ENCODE assay signal across 16 cellular contexts in the genomic region with DNA sequence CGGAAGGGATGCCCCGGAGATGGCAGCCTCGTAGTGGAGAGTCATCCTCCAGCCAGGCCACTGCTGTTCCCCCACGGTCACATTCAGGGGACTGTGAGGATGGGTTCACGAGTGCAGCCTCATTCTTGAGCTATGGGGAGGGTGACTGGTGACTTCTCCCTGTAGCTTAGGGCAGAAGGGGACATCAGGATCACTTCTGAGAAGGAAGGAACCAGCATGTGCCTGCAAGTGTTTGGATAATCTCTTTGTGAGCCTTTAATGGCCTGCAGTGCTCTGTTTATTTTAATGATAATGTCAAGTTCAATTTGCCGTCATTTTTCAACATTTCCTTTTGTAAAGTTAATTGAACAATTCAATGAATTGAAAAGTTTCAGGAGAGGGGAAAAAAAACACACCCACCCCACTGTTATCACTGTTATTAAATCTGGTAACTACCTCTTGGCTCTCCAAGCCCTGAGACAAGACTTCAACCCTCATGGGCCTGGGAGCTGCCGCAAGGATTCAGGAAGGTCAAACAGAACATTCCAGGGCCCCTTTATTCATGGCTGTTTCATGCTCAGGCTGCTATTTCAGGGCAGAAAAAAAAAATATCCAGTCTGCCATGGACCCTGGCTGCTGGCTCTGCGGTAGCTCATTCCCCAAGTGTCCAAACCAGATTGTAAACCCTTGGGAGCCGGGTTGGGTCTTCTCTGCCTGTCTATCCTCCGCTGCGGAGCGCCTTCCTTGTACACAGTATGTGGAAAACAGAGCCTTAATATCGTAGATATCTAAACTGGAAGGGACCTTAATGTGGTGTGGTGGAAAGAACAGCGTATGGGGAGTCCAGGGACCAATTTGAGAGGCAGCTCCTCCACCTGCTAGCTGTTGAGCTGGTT.
DNase-seq lines count a peak whose midpoint lies in the region; ATAC-seq, FAIRE-seq and TF ChIP-seq lines count a peak whose summit lies in the region.
"Had no signal": no experiment of that assay in that cellular context is flagged by ENCODE, and none has a peak within 500 bp of the region (broad histone marks: within the 10 kb centered on the region; RNA-seq: fewer than 3 reads in every experiment).

No MANE protein-coding gene starts in this region.

- peak overlapping the region; percentile 35 for H3K4me3 Mint-ChIP-seq in nephron progenitor cell

- TF ChIP-seq RAD21 in liver (IDR thresholded peaks at IDR 0.05) = no peak
- TF ChIP-seq RAD21 in HepG2 (CRISPR knock-in tag; IDR thresholded peaks at IDR 0.05) = no peak
- no peak for TF ChIP-seq RAD21 in GM12878 (IDR thresholded peaks at IDR 0.05; ENCODE audit: insufficient read depth, low read depth, low read length)

- H2AFZ ChIP-seq in HepG2 (ENCODE audit: low read length) = no peak overlapping the region
- no peak overlapping the region for H2AFZ ChIP-seq in GM12878 (ENCODE audit: control insufficient read depth, low read depth, low read length)

- SMC1A ChIA-PET in GM12878 (lab: Charles Lee; ENCODE audit: uncharacterized antibody, unreplicated experiment) = interaction anchor here (1.1 to 2.4 kb wide), 3 partner anchors 11 to 197 kb away, joined by 3 to 10 read pairs (median 4); no protein-coding TSS in a partner anchor

- TF ChIP-seq POLR2A in HepG2 (IDR thresholded peaks at IDR 0.05; ENCODE audit: insufficient read depth in 1 of 2, low read depth in 2 of 2, low read length in 2 of 2) (no peak), GM12878 (IDR thresholded peaks at IDR 0.05; ENCODE audit: low read depth, low read length) (no peak)

- no peaks in the 10 kb centered on the region for H3K79me2 ChIP-seq in HepG2 (ENCODE audit: insufficient read depth, low read length)
- H3K79me2 ChIP-seq in GM12878 (ENCODE audit: control insufficient read depth, insufficient read depth, low read length) = no peaks in the 10 kb centered on the region

- no peak for FAIRE-seq in HepG2 (lab: Jason Lieb, UNC)
- peak; percentile 38 for FAIRE-seq in GM12878 (lab: Jason Lieb, UNC)
- FAIRE-seq: A549, GM12892 had no signal

- in situ Hi-C loops in HepG2 (cut with HindIII; ENCODE audit: extremely low pct_ligation_motif_present, low pct_unique_long_range_greater_than_20kb) (no loop called here), GM12878 (cut with MboI) (no loop called here)

- H3K9me3 Mint-ChIP-seq in nephron progenitor cell = no peaks in the 10 kb centered on the region

- peak overlapping the region; percentile 68 for H3K27ac Mint-ChIP-seq in nephron progenitor cell

- WGBS in liver = 85% methylated on average over 12 of the region's 14 CpGs
- WGBS in HepG2 (ENCODE audit: low lambda C conversion rate) = 36% methylated on average over 10 of the region's 14 CpGs
- 39% methylated on average over 11 of the region's 14 CpGs for WGBS in GM12878 (ENCODE audit: insufficient coverage, insufficient replicate concordance, low lambda C conversion rate, missing lambda C conversion rate)

- no peaks in the 10 kb centered on the region for H3K27me3 ChIP-seq in liver (ENCODE audit: control insufficient read depth in 4 of 4, insufficient read depth in 4 of 4, low read length in 3 of 4)
- H3K27me3 ChIP-seq in HepG2 (ENCODE audit: control insufficient read depth in 1 of 2, insufficient read depth in 2 of 2, low read length in 2 of 2) = peaks cover 2 to 25% of the 10 kb centered on the region in 2 experiments; a peak in 3 of 5 replicates
- 0 out of 4 replicates have a peak, but pooled peaks cover 0 to 2% of the 10 kb centered on the region in 2 experiments for H3K27me3 ChIP-seq in GM12878 (replicated peaks in 1 of 2; ENCODE audit: control insufficient read depth in 2 of 2, insufficient read depth in 2 of 2, low read length in 1 of 2)

- H3K4me1 ChIP-seq in liver (ENCODE audit: control insufficient read depth in 4 of 4, insufficient read depth in 4 of 4, low read length in 3 of 4) (no peaks in the 10 kb centered on the region), HepG2 (ENCODE audit: insufficient read depth, low read length) (no peaks in the 10 kb centered on the region), GM12878 (ENCODE audit: control insufficient read depth, insufficient read depth, low read length) (peaks cover 9% of the 10 kb centered on the region)
- H3K4me1 ChIP-seq: A549 had no signal

- DNase-seq in HepG2 (ENCODE audit: low spot score) = no peak
- DNase-seq in GM12878 (ENCODE audit: low read depth, low spot score) = no peak
- no peak for DNase-seq in nephron progenitor cell
- no peak for DNase-seq in DMS153 (lab: John Stamatoyannopoulos, UW)
- DNase-seq in stimulated activated CD4-positive, alpha-beta T cell treated with anti-CD3 and anti-CD28 coated beads, Interleukin-4, amount 100 ng/mL, for 1 hour = no peak
- DNase-seq: C1 segment of cervical spinal cord, GF-D8, NCI-H1092, NCI-H1694 treated with DMSO at 0.1 percent for 48 hours, NCI-H446, NCI-H748 treated with DMSO at 0.1 percent for 48 hours had no signal

- no peak for TF ChIP-seq CTCF in liver (IDR thresholded peaks at IDR 0.05; ENCODE audit: low read depth, low read length, missing input control)
- no peak for TF ChIP-seq CTCF in HepG2 (CRISPR knock-in tag; IDR thresholded peaks at IDR 0.05)
- no peak for TF ChIP-seq CTCF in GM12878 (IDR thresholded peaks at IDR 0.05 in 2 of 3, conservative IDR thresholded peaks at IDR 0.05 in 1 of 3; ENCODE audit: control insufficient read depth in 2 of 3, extremely low read depth in 1 of 3, insufficient read depth in 1 of 3, low read depth in 3 of 3, low read length in 3 of 3)
- no peak for TF ChIP-seq CTCF in nephron progenitor cell (IDR thresholded peaks at IDR 0.05)

- H3K9ac ChIP-seq in liver (ENCODE audit: low read depth in 1 of 2, low read length in 2 of 2) (no peak overlapping the region), HepG2 (ENCODE audit: insufficient read depth, low read depth, low read length) (no peak overlapping the region), GM12878 (ENCODE audit: control insufficient read depth, insufficient read depth, low read length) (no peak overlapping the region)

- POLR2A ChIA-PET in HepG2 (lab: Yijun Ruan, JAX) = no interaction called here
- POLR2A ChIA-PET in GM12878 (lab: Charles Lee) = interaction anchor here (1.1 kb wide), 1 partner anchor 197 kb away, joined by 4 read pairs; no protein-coding TSS in a partner anchor

- intact Hi-C loops in HepG2 (cut with micrococcal nuclease; ENCODE audit: unreplicated experiment) = no loop called here
- intact Hi-C loops in GM12878 (cut with micrococcal nuclease; ENCODE audit: unreplicated experiment) = no loop called here

- no peak overlapping the region for H3K4me3 ChIP-seq in liver (ENCODE audit: low read depth in 1 of 3, low read length in 3 of 3)
- H3K4me3 ChIP-seq in HepG2 (replicated peaks in 1 of 3; ENCODE audit: insufficient read depth in 1 of 3, low read depth in 2 of 3, low read length in 3 of 3) = no peak overlapping the region
- no peak overlapping the region for H3K4me3 ChIP-seq in GM12878
- H3K4me3 ChIP-seq: A549 had no signal

- BruUV-seq in HepG2 (replicated peaks; lab: Mats Ljungman, UMichigan) = no TSS peak
- BruUV-seq in GM12878 (replicated peaks; lab: Mats Ljungman, UMichigan) = no TSS peak

- peaks cover 60% of the 10 kb centered on the region for H3K4me1 Mint-ChIP-seq in nephron progenitor cell

- H3K36me3 ChIP-seq in liver (ENCODE audit: control insufficient read depth in 4 of 4, insufficient read depth in 3 of 4, low read depth in 1 of 4, low read length in 3 of 4) (no peaks in the 10 kb centered on the region), HepG2 (replicated peaks in 1 of 2; ENCODE audit: control insufficient read depth in 1 of 2, insufficient read depth in 2 of 2, low read length in 2 of 2) (no peaks in the 10 kb centered on the region), GM12878 (ENCODE audit: control insufficient read depth in 2 of 2, insufficient read depth in 2 of 2, low read length in 1 of 2) (no peaks in the 10 kb centered on the region)

- no peak overlapping the region for H3K4me2 ChIP-seq in HepG2 (ENCODE audit: low read depth, low read length)
- H3K4me2 ChIP-seq in GM12878 (ENCODE audit: control insufficient read depth, insufficient read depth) = no peak overlapping the region
- H3K4me2 ChIP-seq: A549 had no signal

- TF ChIP-seq EP300 in HepG2 (IDR thresholded peaks at IDR 0.05; ENCODE audit: low read depth in 2 of 2, low read length in 2 of 2) (no peak), HepG2 (CRISPR knock-in tag; IDR thresholded peaks at IDR 0.05; ENCODE audit: borderline replicate concordance) (no peak), GM12878 (IDR thresholded peaks at IDR 0.05; ENCODE audit: borderline replicate concordance in 1 of 2, control insufficient read depth in 1 of 2, low read depth in 2 of 2, low read length in 2 of 2) (no peak)

- no peaks in the 10 kb centered on the region for H3K36me3 Mint-ChIP-seq in nephron progenitor cell (ENCODE audit: low read depth)

- H3K9me3 ChIP-seq in liver (ENCODE audit: control insufficient read depth in 4 of 4, low read length in 3 of 4) (no peaks in the 10 kb centered on the region), HepG2 (ENCODE audit: low read length) (no peaks in the 10 kb centered on the region), GM12878 (replicated peaks; ENCODE audit: control insufficient read depth, insufficient read depth, low read length) (no peaks in the 10 kb centered on the region)
- H3K9me3 ChIP-seq: A549 had no signal

- no peak overlapping the region for H3K27ac ChIP-seq in liver (ENCODE audit: low read depth in 1 of 2, low read length in 2 of 2)
- no peak overlapping the region for H3K27ac ChIP-seq in HepG2 (ENCODE audit: extremely low read length, insufficient read depth, low read length)
- H3K27ac ChIP-seq in GM12878 (ENCODE audit: control insufficient read depth, insufficient read depth) = no peak overlapping the region
- H3K27ac ChIP-seq: A549 had no signal

- H4K20me1 ChIP-seq in HepG2 (ENCODE audit: insufficient read depth, low read length) = no peaks in the 10 kb centered on the region
- H4K20me1 ChIP-seq in GM12878 (ENCODE audit: control insufficient read depth, insufficient read depth) = no peaks in the 10 kb centered on the region

- no peak for ATAC-seq in HepG2
- ATAC-seq in GM12878 = no peak
- ATAC-seq in HG02642 (IDR thresholded peaks at IDR 0.05; ENCODE audit: poor library complexity, unreplicated experiment) = no peak
- no peak for ATAC-seq in GM19455 (IDR thresholded peaks at IDR 0.05; ENCODE audit: unreplicated experiment)
- ATAC-seq: A549 had no signal

- H3K27me3 Mint-ChIP-seq in nephron progenitor cell (ENCODE audit: low read depth, poor library complexity) = peaks cover 23% of the 10 kb centered on the region

- RAD21 ChIA-PET in GM12878 (lab: Charles Lee; ENCODE audit: unreplicated experiment) = interaction anchor here (0.8 to 1.4 kb wide), 4 partner anchors 10 to 339 kb away, joined by 3 to 4 read pairs (median 3); no protein-coding TSS in a partner anchor

- CTCF ChIA-PET in HepG2 (lab: Yijun Ruan, JAX; ENCODE audit: low intra/inter-chr PET ratio, low total read pairs) (no interaction called here), GM12878 (lab: Yijun Ruan, JAX) (interaction anchor here (1.1 to 1.9 kb wide), 3 partner anchors 10 to 183 kb away, joined by 3 to 6 read pairs (median 6); no protein-coding TSS in a partner anchor)

TF ChIP-seq in liver, 16 proteins besides CTCF, POLR2A, EP300 and RAD21:
- peak; percentile 13 for TF ChIP-seq NR2F2 (IDR thresholded peaks at IDR 0.05)
- TF ChIP-seq FOXA1 (IDR thresholded peaks at IDR 0.05) = no peak

TF ChIP-seq in HepG2, 621 proteins besides CTCF, POLR2A, EP300 and RAD21:
- no peak for TF ChIP-seq DNMT1 (CRISPR knock-in tag; IDR thresholded peaks at IDR 0.05)
TF ChIP-seq in HepG2: peak in this region for 0.

TF ChIP-seq in GM12878, 131 proteins besides CTCF, POLR2A, EP300 and RAD21 (continues in another document):
- TF ChIP-seq BCL11A (IDR thresholded peaks at IDR 0.05; ENCODE audit: low read depth, low read length) = no peak
